In genomic region chr19:46471116-46471733, GRCh38 we compare ENCODE assay signal across 8 cellular contexts. TPM values are rescaled to one million over a fixed set of nuclear protein-coding genes. Genes with fewer than 3 reads are reported as not detected.
DNase-seq lines count a peak whose midpoint lies in the region; ATAC-seq and TF ChIP-seq lines count a peak whose summit lies in the region.

Gene PNMA8A, minus strand, starts transcription at chr19:46471563. Its CDS starts 528 bp downstream, at chr19:46471035.

- H3K9me3 ChIP-seq in BE2C (no peaks in the 10 kb centered on the region), iPS-20b (ENCODE audit: insufficient read depth, low read depth, low read length) (no peaks in the 10 kb centered on the region), smooth muscle cell (replicated peaks; ENCODE audit: low read depth) (no peaks in the 10 kb centered on the region)

- H3F3A ChIP-seq in smooth muscle cell (ENCODE audit: low read depth): no peaks in the 10 kb centered on the region

- in situ Hi-C loops in brain microvascular endothelial cell (cut with HindIII; ENCODE audit: low pct_ligation_motif_present, low sequenced_read_pairs): no loop called here

- no peaks in the 10 kb centered on the region; the same call in 1 of the 2 replicates for H3K36me3 ChIP-seq in BE2C
- no peaks in the 10 kb centered on the region for H3K36me3 ChIP-seq in brain microvascular endothelial cell (replicated peaks)
- peaks cover 31% of the 10 kb centered on the region for H3K36me3 ChIP-seq in iPS-20b (ENCODE audit: insufficient read depth, low read depth, low read length)
- no peaks in the 10 kb centered on the region for H3K36me3 ChIP-seq in smooth muscle cell (ENCODE audit: low read depth)

- H2AFZ ChIP-seq in smooth muscle cell (ENCODE audit: low read depth): peak within 1 kb of the TSS; percentile 80

- H3K27me3 ChIP-seq in BE2C (no peaks in the 10 kb centered on the region), brain microvascular endothelial cell (replicated peaks) (no peaks in the 10 kb centered on the region), iPS-20b (ENCODE audit: insufficient read depth, low read length) (peaks cover 6% of the 10 kb centered on the region; the same call in 1 of the 2 replicates), smooth muscle cell (ENCODE audit: low read depth) (no peaks in the 10 kb centered on the region)

- 3% methylated on average over 43 of the region's 57 CpGs for WGBS in smooth muscle cell (ENCODE audit: low lambda C conversion rate)

- no peak for ATAC-seq in GM21723 (IDR thresholded peaks at IDR 0.05; ENCODE audit: unreplicated experiment)
- ATAC-seq in GM18519 (IDR thresholded peaks at IDR 0.05; ENCODE audit: low FRiP score, unreplicated experiment): no peak

- peak within 1 kb of the TSS; percentile 75 for H3K4me3 ChIP-seq in BE2C (ENCODE audit: low read depth, low read length)
- H3K4me3 ChIP-seq in brain microvascular endothelial cell (ENCODE audit: low read depth, low read length): peak within 1 kb of the TSS; percentile 49
- H3K4me3 ChIP-seq in iPS-20b (ENCODE audit: low read length): peak within 1 kb of the TSS; percentile 93
- H3K4me3 ChIP-seq in smooth muscle cell: peak within 1 kb of the TSS; percentile 59

- H3K9ac ChIP-seq in iPS-20b (ENCODE audit: low read depth, low read length): peak within 1 kb of the TSS; percentile 87; the same call in 1 of the 2 replicates
- peak within 1 kb of the TSS; percentile 33 for H3K9ac ChIP-seq in smooth muscle cell (ENCODE audit: low read depth)

- no peaks in the 10 kb centered on the region for H4K20me1 ChIP-seq in smooth muscle cell (ENCODE audit: low read depth)

- peak within 1 kb of the TSS; percentile 92 for H3K4me2 ChIP-seq in smooth muscle cell

- H3K27ac ChIP-seq in brain microvascular endothelial cell (peak within 1 kb of the TSS; percentile 30), iPS-20b (ENCODE audit: low read length) (peak within 1 kb of the TSS; percentile 22), smooth muscle cell (ENCODE audit: low read depth) (peak within 1 kb of the TSS; percentile 39)

- TF ChIP-seq CTCF in BE2C (IDR thresholded peaks at IDR 0.05; ENCODE audit: low read depth, low read length) (no peak; the same call in 1 of the 2 replicates), brain microvascular endothelial cell (IDR thresholded peaks at IDR 0.05; ENCODE audit: low read depth, low read length, missing control alignments) (peak; percentile 43), smooth muscle cell (IDR thresholded peaks at IDR 0.05; ENCODE audit: borderline replicate concordance, insufficient read depth, poor library complexity, severe bottlenecking) (no peak)

- H3K4me1 ChIP-seq in BE2C (no peaks in the 10 kb centered on the region), iPS-20b (ENCODE audit: insufficient read depth, low read length) (no peaks in the 10 kb centered on the region; the same call in 1 of the 2 replicates), smooth muscle cell (ENCODE audit: low read depth) (peaks cover 13% of the 10 kb centered on the region)

- no peaks in the 10 kb centered on the region for H3K79me2 ChIP-seq in smooth muscle cell (ENCODE audit: low read depth)

- peak; percentile 88 for DNase-seq in BE2C
- peak; percentile 93 for DNase-seq in NCI-H146 (lab: John Stamatoyannopoulos, UW)
- peak; percentile 63 for DNase-seq in brain microvascular endothelial cell
- DNase-seq in smooth muscle cell (lab: John Stamatoyannopoulos, UW; ENCODE audit: unreplicated experiment): peak; percentile 50
- DNase-seq in HuH-7 (ENCODE audit: low spot score): no peak

RNA-seq across cellular contexts. Expression of gene PNMA8A, which starts in this region (rescaled TPM):
- polyA plus RNA-seq in BE2C (2012; ENCODE audit: insufficient read depth, insufficient read length, low read depth): 14.3 TPM
- 6.5 and 16.4 TPM in 2 replicates for total RNA-seq in smooth muscle cell
- polyA plus RNA-seq in smooth muscle cell: 3.6 and 5.9 TPM in 2 replicates
